In genomic region chr2:84458436-84459027, GRCh38 we compare ENCODE assay signal across 8 cellular contexts. TPM values are rescaled to one million over a fixed set of nuclear protein-coding genes. Genes with fewer than 3 reads are reported as not detected.
DNase-seq lines count a peak whose midpoint lies in the region; ATAC-seq, FAIRE-seq and TF ChIP-seq lines count a peak whose summit lies in the region.

No MANE protein-coding gene starts in this region.

- H4K20me1 ChIP-seq in GM23248 (ENCODE audit: insufficient read depth) = no peaks in the 10 kb centered on the region

- H3K36me3 ChIP-seq in GM23248 (ENCODE audit: low read depth) = no peaks in the 10 kb centered on the region

- peak overlapping the region; percentile 98 for H3K9ac ChIP-seq in GM23248

- peaks cover 15% of the 10 kb centered on the region for H3K4me1 ChIP-seq in GM23248 (ENCODE audit: insufficient read depth)

- H3K36me3 Mint-ChIP-seq in activated naive CD8-positive, alpha-beta T cell treated with anti-CD3 and anti-CD28 coated beads, Interleukin-2, amount 10 ng/mL, durations not matched to agents 7 days and 5 days = peaks cover 12% of the 10 kb centered on the region

- peak; percentile 32 for ATAC-seq in activated naive CD8-positive, alpha-beta T cell treated with anti-CD3 and anti-CD28 coated beads, Interleukin-2, amount 10 ng/mL, durations not matched to agents 7 days and 5 days (ENCODE audit: low read depth)

- peak; percentile 67 for FAIRE-seq in GM12892 (lab: Jason Lieb, UNC)
- no peak for FAIRE-seq in H54 (lab: Jason Lieb, UNC)

- H3K27me3 Mint-ChIP-seq in activated naive CD8-positive, alpha-beta T cell treated with anti-CD3 and anti-CD28 coated beads, Interleukin-2, amount 10 ng/mL, durations not matched to agents 7 days and 5 days = no peaks in the 10 kb centered on the region

- peak overlapping the region; percentile 82 for H3K4me2 ChIP-seq in GM23248 (ENCODE audit: unreplicated experiment)

- H2AFZ ChIP-seq in GM23248 = peak overlapping the region; percentile 98

- 1 to 3% methylated on average over 19 of the region's 19 CpGs for WGBS in GM23248 (ENCODE audit: low coverage in 1 of 2, low lambda C conversion rate in 2 of 2, missing lambda C conversion rate in 2 of 2), 2 experiments

- POLR2A ChIA-PET in activated naive CD8-positive, alpha-beta T cell treated with anti-CD3 and anti-CD28 coated beads, Interleukin-2, amount 10 ng/mL, durations not matched to agents 7 days and 5 days (lab: Charles Lee) = interaction anchor here (1.1 to 1.7 kb wide), 3 partner anchors 424 to 468 kb away, joined by 3 to 6 read pairs (median 3); no protein-coding TSS in a partner anchor

- DNase-seq in GM12892 (ENCODE audit: insufficient read length) (peak; percentile 7), GM23248 (peak; percentile 59), M059J (ENCODE audit: low read depth) (peak; percentile 12), hepatic stellate cell (ENCODE audit: low spot score) (peak; percentile 24), skeletal muscle cell (ENCODE audit: low read depth) (no peak), H54 (ENCODE audit: insufficient read length, low spot score) (no peak)
- DNase-seq in activated naive CD8-positive, alpha-beta T cell treated with anti-CD3 and anti-CD28 coated beads, Interleukin-2, amount 10 ng/mL, durations not matched to agents 7 days and 5 days = no peak
- DNase-seq in activated CD4-positive, CD25-positive, alpha-beta regulatory T cell treated with anti-CD3 and anti-CD28 coated beads, Interleukin-2, amount 50 U/mL, for 72 hours = no peak

- H3K27me3 ChIP-seq in GM23248 (replicated peaks; ENCODE audit: insufficient read depth) = no peaks in the 10 kb centered on the region

- H3K27ac Mint-ChIP-seq in activated naive CD8-positive, alpha-beta T cell treated with anti-CD3 and anti-CD28 coated beads, Interleukin-2, amount 10 ng/mL, durations not matched to agents 7 days and 5 days = peak overlapping the region; percentile 95

- no peaks in the 10 kb centered on the region for H3K9me3 Mint-ChIP-seq in activated naive CD8-positive, alpha-beta T cell treated with anti-CD3 and anti-CD28 coated beads, Interleukin-2, amount 10 ng/mL, durations not matched to agents 7 days and 5 days

- H3K79me2 ChIP-seq in GM23248 (ENCODE audit: insufficient read depth) = peaks cover 56% of the 10 kb centered on the region

- peak overlapping the region; percentile 75 for H3K27ac ChIP-seq in GM23248

- peak overlapping the region; percentile 95 for H3K4me3 ChIP-seq in GM23248
- H3K4me3 ChIP-seq in skeletal muscle cell (ENCODE audit: low read depth, low read length) = peak overlapping the region; percentile 95

- no peaks in the 10 kb centered on the region for H3K9me2 ChIP-seq in GM23248 (ENCODE audit: insufficient read depth)

- peak overlapping the region; percentile 97 for H3K4me3 Mint-ChIP-seq in activated naive CD8-positive, alpha-beta T cell treated with anti-CD3 and anti-CD28 coated beads, Interleukin-2, amount 10 ng/mL, durations not matched to agents 7 days and 5 days

- no peaks in the 10 kb centered on the region for H3K9me3 ChIP-seq in GM23248 (ENCODE audit: low read depth)

- TF ChIP-seq POLR2A in GM12892 (IDR thresholded peaks at IDR 0.05; ENCODE audit: low read depth, low read length) (no peak), H54 (IDR thresholded peaks at IDR 0.05; ENCODE audit: low read depth, low read length) (no peak)

- in situ Hi-C loops in GM23248 (cut with MboI) = no loop called here

- H3K4me1 Mint-ChIP-seq in activated naive CD8-positive, alpha-beta T cell treated with anti-CD3 and anti-CD28 coated beads, Interleukin-2, amount 10 ng/mL, durations not matched to agents 7 days and 5 days = peaks cover 35% of the 10 kb centered on the region

- H3F3A ChIP-seq in GM23248 (ENCODE audit: insufficient read depth) = no peaks in the 10 kb centered on the region

RNA-seq across cellular contexts. Expression of gene SUCLG1, which starts 0.5 kb away (rescaled TPM):
- polyA plus RNA-seq in GM12892 (2012; ENCODE audit: missing spikeins) = 85.0 TPM
- 43.1 and 50.4 TPM in 2 replicates for total RNA-seq in GM23248 (2014; rRNA removed; shearing (Covaris generic))
- 80.2 and 92.1 TPM in 2 replicates for polyA plus RNA-seq in GM23248 (2016; fragmentation: Nextera tagmentation; extraction: Ambion mirVana)
- total RNA-seq in M059J (2014; rRNA removed; shearing (Covaris generic)) = 72.6 and 84.4 TPM in 2 replicates
- total RNA-seq in activated naive CD8-positive, alpha-beta T cell treated with anti-CD3 and anti-CD28 coated beads, Interleukin-2, amount 10 ng/mL, durations not matched to agents 7 days and 5 days = 10 to 100 TPM; 66.2 to 66.3 TPM

RNA-seq across cellular contexts. Expression of gene DNAH6, which starts 57.8 kb away (rescaled TPM):
- 0.38 TPM for polyA plus RNA-seq in GM12892 (2012; ENCODE audit: missing spikeins)
- total RNA-seq in GM23248 (2014; rRNA removed; shearing (Covaris generic)) = 0.11 TPM in 1 of 2 replicates, not detected in the other
- polyA plus RNA-seq in GM23248 (2016; fragmentation: Nextera tagmentation; extraction: Ambion mirVana) = not detected in 2 replicates
- total RNA-seq in M059J (2014; rRNA removed; shearing (Covaris generic)) = 0.02 TPM in 1 of 2 replicates, not detected in the other
- 1 to 10 TPM in 1 of 2 experiments, under 1 TPM in 1; 0.83 to 1.0 TPM for total RNA-seq in activated naive CD8-positive, alpha-beta T cell treated with anti-CD3 and anti-CD28 coated beads, Interleukin-2, amount 10 ng/mL, durations not matched to agents 7 days and 5 days

Comparison
In these comparisons a context has a peak if more than half of its experiments do, and no peak if none do; other contexts are left out.
1. DNase-seq: peak in GM12892 (single experiment), GM23248 (single experiment), M059J (single experiment) and hepatic stellate cell (single experiment); none in activated naive CD8-positive, alpha-beta T cell treated with anti-CD3 and anti-CD28 coated beads, Interleukin-2, amount 10 ng/mL, durations not matched to agents 7 days and 5 days (single experiment), skeletal muscle cell (single experiment), H54 (single experiment) and activated CD4-positive, CD25-positive, alpha-beta regulatory T cell treated with anti-CD3 and anti-CD28 coated beads, Interleukin-2, amount 50 U/mL, for 72 hours (single experiment).